Comparison of ENCODE assay signal across 17 cellular contexts in genomic region chr14:53468876-53469275, GRCh38.
DNase-seq lines count a peak whose midpoint lies in the region; ATAC-seq and TF ChIP-seq lines count a peak whose summit lies in the region.
"Had no signal": no experiment of that assay in that cellular context is flagged by ENCODE, and none has a peak within 500 bp of the region (broad histone marks: within the 10 kb centered on the region; RNA-seq: fewer than 3 reads in every experiment).

No MANE protein-coding gene starts in this region.

- H2BK120ac ChIP-seq in IMR-90 (ENCODE audit: low read depth, low read length), result no peak overlapping the region
- H2BK120ac ChIP-seq in mesendoderm (ENCODE audit: low read depth, low read length), result no peak overlapping the region

- H3K4me3 ChIP-seq in IMR-90 (ENCODE audit: insufficient read depth, low read depth, low read length) (no peak overlapping the region), epithelial cell of esophagus (ENCODE audit: low read length) (no peak overlapping the region), mesendoderm (ENCODE audit: low read length) (no peak overlapping the region)
- H3K4me3 ChIP-seq: BLaER1 had no signal

- H3K79me1 ChIP-seq in IMR-90 (ENCODE audit: low read depth in 1 of 2, low read length in 2 of 2) (no peaks in the 10 kb centered on the region), mesendoderm (ENCODE audit: low read length) (no peaks in the 10 kb centered on the region)

- no peak for ATAC-seq in IMR-90 (ENCODE audit: low read depth)

- H3K23ac ChIP-seq in IMR-90 (ENCODE audit: low read depth, low read length) (no peak overlapping the region), mesendoderm (ENCODE audit: low read length) (no peak overlapping the region)

- no peak for TF ChIP-seq POLR2A in IMR-90 (IDR thresholded peaks at IDR 0.05; ENCODE audit: low read depth, low read length)

- intact Hi-C loops in IMR-90 (cut with micrococcal nuclease), result no loop called here

- 0 out of 3 replicates have a peak overlapping the region, but pooled peaks have one; percentile 65 for H2BK15ac ChIP-seq in IMR-90 (ENCODE audit: low read depth, low read length)
- H2BK15ac ChIP-seq in mesendoderm (replicated peaks; ENCODE audit: low read depth), result no peak overlapping the region

- H4K5ac ChIP-seq in IMR-90 (ENCODE audit: low read depth, low read length) (0 out of 2 replicates have a peak overlapping the region, but pooled peaks have one; percentile 9), mesendoderm (ENCODE audit: low read length) (no peak overlapping the region)

- H3K4me1 ChIP-seq in IMR-90 (ENCODE audit: control insufficient read depth, insufficient read depth, low read length) (peaks cover 8% of the 10 kb centered on the region), mesendoderm (ENCODE audit: control insufficient read depth, low read depth, low read length) (peaks cover 3% of the 10 kb centered on the region)
- H3K4me1 ChIP-seq: BE2C, BLaER1 had no signal

- H2BK5ac ChIP-seq in IMR-90 (ENCODE audit: low read depth, low read length, poor library complexity, severe bottlenecking), result no peak overlapping the region
- H2BK5ac ChIP-seq in mesendoderm (ENCODE audit: low read length), result no peak overlapping the region

- H3K14ac ChIP-seq in IMR-90 (replicated peaks; ENCODE audit: low read depth, low read length), result no peak overlapping the region; the same call in 1 of the 2 replicates

- peak overlapping the region; percentile 88 for H3K18ac ChIP-seq in IMR-90 (ENCODE audit: low read depth, low read length)
- no peak overlapping the region for H3K18ac ChIP-seq in mesendoderm (ENCODE audit: low read length)

- BruUV-seq in IMR-90 (replicated peaks; lab: Mats Ljungman, UMichigan), result no TSS peak

- H3K56ac ChIP-seq in IMR-90 (ENCODE audit: extremely low read depth, insufficient read depth, low read length), result no peak overlapping the region
- no peak overlapping the region for H3K56ac ChIP-seq in mesendoderm (ENCODE audit: low read length)

- no peaks in the 10 kb centered on the region for H3K36me3 ChIP-seq in IMR-90 (ENCODE audit: control insufficient read depth, insufficient read depth, low read length)
- no peaks in the 10 kb centered on the region for H3K36me3 ChIP-seq in mesendoderm (ENCODE audit: control insufficient read depth, insufficient read depth, low read length)
- H3K36me3 ChIP-seq: BE2C, BLaER1 had no signal

- TF ChIP-seq CTCF in IMR-90 (conservative IDR thresholded peaks at IDR 0.05; ENCODE audit: low read depth, low read length) (no peak), epithelial cell of esophagus (IDR thresholded peaks at IDR 0.05; ENCODE audit: insufficient read depth, low read depth, low read length, missing control alignments) (no peak)

- H4K8ac ChIP-seq in IMR-90 (ENCODE audit: low read depth in 2 of 2, low read length in 2 of 2) (no peak overlapping the region), mesendoderm (ENCODE audit: low read depth, low read length) (no peak overlapping the region)

- in situ Hi-C loops in IMR-90 (cut with MboI; ENCODE audit: low sequenced_read_pairs), result no loop called here

- CTCF ChIA-PET in IMR-90 (lab: Yijun Ruan, JAX), result no interaction called here

- DNase-seq in IMR-90, result no peak
- DNase-seq in epithelial cell of esophagus (ENCODE audit: low read depth), result peak; percentile 53
- no peak for DNase-seq in mesendoderm
- DNase-seq in effector CD8-positive, alpha-beta T cell (lab: John Stamatoyannopoulos, UW), result no peak
- DNase-seq in D341Med (ENCODE audit: low spot score), result no peak
- no peak for DNase-seq in anterior cingulate cortex (lab: John Stamatoyannopoulos, UW)
- DNase-seq: 8988T; ACHN; BE2C; C1 segment of cervical spinal cord; CD4-positive, alpha-beta memory T cell; CD4-positive, CD25-positive, alpha-beta regulatory T cell; CD8-positive, alpha-beta memory T cell; COR-L47; DMS79 treated with DMSO at 0.1 percent for 48 hours; GF-D8 had no signal

- H3K27ac ChIP-seq in IMR-90 (ENCODE audit: insufficient read depth, low read length) (no peak overlapping the region), mesendoderm (ENCODE audit: low read depth, low read length) (no peak overlapping the region)
- H3K27ac ChIP-seq: BLaER1 had no signal

- WGBS in IMR-90 (ENCODE audit: extremely low coverage in 2 of 2, insufficient read length in 1 of 2), 2 experiments, result 90% methylated on average over 2 of the region's 3 CpGs; no CpG with 5 or more reads in 1 of the 2 experiments
- WGBS in mesendoderm (ENCODE audit: extremely low coverage, insufficient coverage, low lambda C conversion rate), result no CpG with 5 or more reads among the region's 3 CpGs

- no peaks in the 10 kb centered on the region for H3K79me2 ChIP-seq in mesendoderm (ENCODE audit: control insufficient read depth, insufficient read depth, low read length)

- H4K91ac ChIP-seq in IMR-90 (ENCODE audit: insufficient read depth, low read depth, low read length), result no peak overlapping the region; the same call in 1 of the 2 replicates

- dilution Hi-C loops in IMR-90 (cut with HindIII; ENCODE audit: low sequenced_read_pairs, unreplicated experiment), result no loop called here

- H3K27me3 ChIP-seq in IMR-90 (ENCODE audit: control insufficient read depth, insufficient read depth, low read length), result no peaks in the 10 kb centered on the region
- no peaks in the 10 kb centered on the region for H3K27me3 ChIP-seq in mesendoderm (ENCODE audit: insufficient read depth, low read length, poor library complexity)
- H3K27me3 ChIP-seq: BE2C, BLaER1 had no signal

- no peaks in the 10 kb centered on the region for H3K9me3 ChIP-seq in IMR-90 (ENCODE audit: control insufficient read depth, insufficient read depth, low read length)
- H3K9me3 ChIP-seq: BE2C, BLaER1 had no signal

- peak overlapping the region; percentile 31; the same call in 1 of the 2 replicates for H2BK20ac ChIP-seq in IMR-90 (ENCODE audit: low read depth, low read length)

- H4K20me1 ChIP-seq in IMR-90 (ENCODE audit: insufficient read depth, low read length), result no peaks in the 10 kb centered on the region
- H4K20me1 ChIP-seq: BLaER1 had no signal

- H2AK9ac ChIP-seq in IMR-90 (replicated peaks; ENCODE audit: low read depth, low read length, poor library complexity), result no peak overlapping the region

- TF ChIP-seq RAD21 in IMR-90 (IDR thresholded peaks at IDR 0.05; ENCODE audit: low read length), result no peak

- POLR2A ChIA-PET in IMR-90 (lab: Charles Lee; ENCODE audit: unreplicated experiment), result no interaction called here

- H3K4ac ChIP-seq in IMR-90 (ENCODE audit: low read depth, low read length) (no peak overlapping the region; the same call in 1 of the 2 replicates), mesendoderm (ENCODE audit: low read depth, low read length) (no peak overlapping the region)

- H3K9ac ChIP-seq in IMR-90 (ENCODE audit: low read depth, low read length) (no peak overlapping the region), mesendoderm (ENCODE audit: low read length) (no peak overlapping the region)
- H3K9ac ChIP-seq: BLaER1 had no signal

- H2AK5ac ChIP-seq in IMR-90 (ENCODE audit: low read depth, low read length) (peak overlapping the region; percentile 43; the same call in 1 of the 2 replicates), mesendoderm (ENCODE audit: low read length) (peak overlapping the region; percentile 15)

- H2AFZ ChIP-seq in IMR-90 (replicated peaks; ENCODE audit: low read length, poor library complexity), result no peak overlapping the region

- no peaks in the 10 kb centered on the region for H3K9me1 ChIP-seq in IMR-90 (ENCODE audit: insufficient read depth, low read length)

- no peak overlapping the region for H3K4me2 ChIP-seq in IMR-90 (ENCODE audit: low read depth, low read length)
- no peak overlapping the region for H3K4me2 ChIP-seq in mesendoderm (ENCODE audit: low read length)
- H3K4me2 ChIP-seq: BLaER1 had no signal

TF ChIP-seq in IMR-90, 13 proteins besides CTCF, POLR2A, EP300 and RAD21:
- TF ChIP-seq ELK1 (IDR thresholded peaks at IDR 0.05; ENCODE audit: borderline replicate concordance, low read depth, low read length) (no peak), MAFK (IDR thresholded peaks at IDR 0.05; ENCODE audit: low read depth, low read length) (no peak), MAZ (IDR thresholded peaks at IDR 0.05; ENCODE audit: borderline replicate concordance, low read depth, low read length) (no peak), CHD1 (IDR thresholded peaks at IDR 0.05; ENCODE audit: low read depth, low read length) (no peak), RFX5 (IDR thresholded peaks at IDR 0.05; ENCODE audit: low read depth, low read length) (no peak)
